Comparison of ENCODE assay signal across 13 cellular contexts in the genomic region with DNA sequence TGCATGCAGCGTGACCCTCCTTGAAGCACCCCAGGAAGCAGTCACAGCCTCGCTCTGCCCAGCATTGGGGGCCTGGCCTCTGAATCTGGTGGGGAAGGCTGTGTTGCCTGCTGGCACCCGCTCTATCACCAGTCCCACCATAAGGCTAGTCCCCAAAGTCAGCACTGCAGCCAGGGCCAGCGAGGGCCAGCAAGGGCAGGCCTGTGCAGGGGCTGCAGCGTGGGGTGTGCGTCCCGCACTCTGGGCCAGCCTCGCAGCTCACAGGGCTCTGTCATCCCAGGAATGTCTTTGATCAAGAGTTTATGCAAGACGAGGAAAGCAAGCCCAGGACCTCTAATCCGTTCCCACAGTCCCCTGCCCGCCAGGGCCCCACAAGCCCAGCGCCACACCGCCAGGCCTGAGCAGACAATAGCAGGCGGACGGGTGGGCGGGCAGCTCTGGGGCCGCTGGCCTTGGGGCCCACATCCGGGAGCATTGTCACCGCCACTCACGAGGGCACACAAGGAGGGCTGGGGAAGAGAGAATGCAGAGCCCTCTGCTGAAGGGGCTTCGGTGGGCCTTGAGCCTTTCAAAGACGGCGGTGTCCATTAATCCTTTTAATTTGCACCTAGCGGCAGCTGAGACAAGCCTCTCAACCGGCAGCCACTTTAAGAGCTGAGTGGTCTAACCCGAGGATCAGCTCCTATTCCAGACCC. TPM values are rescaled to one million over a fixed set of nuclear protein-coding genes. Genes with fewer than 3 reads are reported as not detected.
DNase-seq lines count a peak whose midpoint lies in the region; ATAC-seq and TF ChIP-seq lines count a peak whose summit lies in the region.
"Had no signal": no experiment of that assay in that cellular context is flagged by ENCODE, and none has a peak within 500 bp of the region (broad histone marks: within the 10 kb centered on the region; RNA-seq: fewer than 3 reads in every experiment).

No MANE protein-coding gene starts in this region.

- intact Hi-C loops in right cardiac atrium (cut with DNase I) (no loop called here), Right ventricle myocardium superior (cut with DNase I) (no loop called here), lower lobe of right lung (cut with DNase I) (loop anchor here (10.0 kb wide), 1 partner anchor 553 kb away; no protein-coding TSS in a partner anchor), uterus (cut with DNase I; ENCODE audit: low total_unique reads) (no loop called here)

- H3K27me3 Mint-ChIP-seq in chondrocyte (ENCODE audit: low read depth): no peaks in the 10 kb centered on the region
- no peaks in the 10 kb centered on the region for H3K27me3 Mint-ChIP-seq in T-helper 17 cell

- no peak overlapping the region for H3K4me3 Mint-ChIP-seq in chondrocyte (ENCODE audit: unreplicated experiment)
- H3K4me3 Mint-ChIP-seq in T-helper 17 cell: no peak overlapping the region

- peaks cover 20% of the 10 kb centered on the region for H3K36me3 ChIP-seq in lower lobe of right lung
- no peaks in the 10 kb centered on the region for H3K36me3 ChIP-seq in uterus
- H3K36me3 ChIP-seq: gastrocnemius medialis had no signal

- H3K9me3 ChIP-seq in right cardiac atrium (ENCODE audit: control insufficient read depth, low read length) (no peaks in the 10 kb centered on the region), lower lobe of right lung (no peaks in the 10 kb centered on the region), T-helper 17 cell (ENCODE audit: control insufficient read depth, low read length, poor library complexity, severe bottlenecking) (no peaks in the 10 kb centered on the region), uterus (no peaks in the 10 kb centered on the region)
- H3K9me3 ChIP-seq: gastrocnemius medialis had no signal

- peaks cover 2% of the 10 kb centered on the region for H3K4me1 ChIP-seq in right cardiac atrium (ENCODE audit: control insufficient read depth, insufficient read depth, low read length)
- no peaks in the 10 kb centered on the region for H3K4me1 ChIP-seq in lower lobe of right lung
- no peaks in the 10 kb centered on the region for H3K4me1 ChIP-seq in uterus
- H3K4me1 ChIP-seq: gastrocnemius medialis had no signal

- H3K4me1 Mint-ChIP-seq in chondrocyte (ENCODE audit: low read depth) (no peaks in the 10 kb centered on the region), T-helper 17 cell (peaks cover 5% of the 10 kb centered on the region)

- no peak overlapping the region for H3K27ac ChIP-seq in right cardiac atrium (ENCODE audit: low read length)
- no peak overlapping the region for H3K27ac ChIP-seq in lower lobe of right lung
- H3K27ac ChIP-seq in uterus: no peak overlapping the region
- H3K27ac ChIP-seq: gastrocnemius medialis had no signal

- WGBS in right cardiac atrium: 54% methylated on average over 26 of the region's 26 CpGs

- H3K4me3 ChIP-seq in right cardiac atrium (ENCODE audit: low read length): no peak overlapping the region
- no peak overlapping the region for H3K4me3 ChIP-seq in lower lobe of right lung
- H3K4me3 ChIP-seq in uterus: no peak overlapping the region
- H3K4me3 ChIP-seq: gastrocnemius medialis had no signal

- TF ChIP-seq CTCF in chondrocyte (IDR thresholded peaks at IDR 0.05) (no peak), lower lobe of right lung (IDR thresholded peaks at IDR 0.05) (no peak), uterus (IDR thresholded peaks at IDR 0.05) (no peak)

- ATAC-seq in right cardiac atrium (no peak), Right ventricle myocardium superior (ENCODE audit: poor library complexity) (no peak), lower lobe of right lung (no peak), T-helper 17 cell (no peak), GM18858 (IDR thresholded peaks at IDR 0.05; ENCODE audit: unreplicated experiment) (no peak)
- ATAC-seq: gastrocnemius medialis, left lobe of liver had no signal

- H3K27me3 ChIP-seq in right cardiac atrium (ENCODE audit: control insufficient read depth, insufficient read depth) (no peaks in the 10 kb centered on the region), lower lobe of right lung (ENCODE audit: low read depth) (no peaks in the 10 kb centered on the region), uterus (no peaks in the 10 kb centered on the region)
- H3K27me3 ChIP-seq: gastrocnemius medialis had no signal

- TF ChIP-seq POLR2A in uterus (IDR thresholded peaks at IDR 0.05): no peak

- DNase-seq in right cardiac atrium (peak; percentile 14 to 43 (median 29)), Right ventricle myocardium superior (no peak), chondrocyte (ENCODE audit: low spot score) (peak; percentile 79), lower lobe of right lung (peak; percentile 38), T-helper 17 cell (no peak), uterus (no peak), GM19240 (ENCODE audit: insufficient read length, low spot score) (no peak)
- DNase-seq: NCI-H1105, occipital lobe had no signal

- no peaks in the 10 kb centered on the region for H3K9me3 Mint-ChIP-seq in chondrocyte (ENCODE audit: low read depth)

- H3K36me3 Mint-ChIP-seq in chondrocyte (ENCODE audit: low read depth) (peaks cover 3% of the 10 kb centered on the region), T-helper 17 cell (ENCODE audit: low read depth) (no peaks in the 10 kb centered on the region)

- no peak overlapping the region for H3K27ac Mint-ChIP-seq in chondrocyte (ENCODE audit: unreplicated experiment)
- no peak overlapping the region for H3K27ac Mint-ChIP-seq in T-helper 17 cell

RNA-seq across cellular contexts. Expression of a gene that starts 17.1 kb away (rescaled TPM):
- total RNA-seq in right cardiac atrium (10 to 100 TPM in 3 of 4 donors, 1 to 10 TPM in 1; 8.7 to 13.6 (median 10.6) TPM), Right ventricle myocardium superior (7.3 TPM), chondrocyte (15.5 to 21.9 TPM (median 16.2 TPM) in 3 replicates), lower lobe of right lung (23.7 TPM), T-helper 17 cell (10 to 100 TPM; 33.4 to 43.2 TPM), uterus (10 to 100 TPM in 2 of 4 donors, 1 to 10 TPM in 2; 4.1 to 30.7 (median 17.4) TPM)
- polyA plus RNA-seq in right cardiac atrium: 10.1 TPM

RNA-seq across cellular contexts. Expression of a gene that starts 17.1 kb away (rescaled TPM):
- total RNA-seq in right cardiac atrium: 100 to 1,000 TPM; 113 to 149 (median 142) TPM
- polyA plus RNA-seq in right cardiac atrium: 55.9 TPM
- total RNA-seq in Right ventricle myocardium superior: 136 TPM
- total RNA-seq in chondrocyte: 129 to 300 TPM (median 130 TPM) in 3 replicates
- 202 TPM for total RNA-seq in lower lobe of right lung
- total RNA-seq in T-helper 17 cell: 1 to 10 TPM; 1.1 to 3.9 TPM
- total RNA-seq in uterus: 10 to 100 TPM in 3 of 4 donors, 1 to 10 TPM in 1; 2.9 to 96.5 (median 20.5) TPM

RNA-seq across cellular contexts. Expression of a gene that starts 45.8 kb away (rescaled TPM):
- total RNA-seq in right cardiac atrium (not detected), Right ventricle myocardium superior (not detected), chondrocyte (not detected in 3 replicates), lower lobe of right lung (not detected), T-helper 17 cell (not detected), uterus (under 1 TPM in 1 of 4 donors, not detected in 3; 0.97 TPM)
- not detected for polyA plus RNA-seq in right cardiac atrium
- total RNA-seq: gastrocnemius medialis, occipital lobe had no signal
- polyA plus RNA-seq: BJ had no signal

Comparison
In these comparisons a context has a peak if more than half of its experiments do, and no peak if none do; other contexts are left out.
1. DNase-seq: peak in right cardiac atrium (3 of 3), chondrocyte (single experiment) and lower lobe of right lung (single experiment); none in Right ventricle myocardium superior (single experiment), T-helper 17 cell (0 of 3), uterus (0 of 2) and GM19240 (single experiment).